Comparison of ENCODE assay signal across 8 cellular contexts in the genomic region with DNA sequence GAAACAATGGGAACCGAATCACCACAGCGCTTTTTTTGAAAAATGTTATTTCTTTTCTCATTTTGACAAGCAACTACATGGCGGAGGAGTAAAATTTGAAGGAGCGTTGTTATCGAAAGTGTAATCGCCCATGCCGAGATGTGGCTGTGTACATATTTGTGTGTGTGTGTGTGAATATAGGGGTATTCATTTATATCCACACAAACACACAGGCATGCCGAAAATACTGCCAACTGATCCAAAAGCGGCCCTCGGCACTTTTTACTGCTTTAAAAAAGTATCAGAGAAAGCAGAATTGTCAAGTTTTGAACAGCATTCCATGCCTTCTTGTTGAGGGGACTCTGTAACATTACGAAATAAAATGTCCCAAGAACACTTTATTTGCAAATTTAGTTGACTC.
DNase-seq lines count a peak whose midpoint lies in the region; ATAC-seq, FAIRE-seq and TF ChIP-seq lines count a peak whose summit lies in the region.

No MANE protein-coding gene starts in this region.

- no peak for FAIRE-seq in H54 (lab: Jason Lieb, UNC)

- 0 out of 2 replicates have a peak overlapping the region, but pooled peaks have one; percentile 51 for H3K27ac ChIP-seq in HUES6 (ENCODE audit: low read depth, low read length)
- peak overlapping the region; percentile 75 for H3K27ac ChIP-seq in cingulate gyrus (ENCODE audit: low read depth, low read length)
- peak overlapping the region; percentile 97 for H3K27ac ChIP-seq in muscle layer of duodenum (ENCODE audit: low read length)

- in situ Hi-C loops in ACHN (cut with HindIII; ENCODE audit: low pct_ligation_motif_present, low pct_unique_long_range_greater_than_20kb, low sequenced_read_pairs): no loop called here

- peak; percentile 28 for DNase-seq in ACHN
- DNase-seq in H54 (ENCODE audit: insufficient read length, low spot score): no peak
- no peak for DNase-seq in NCI-H446 (lab: John Stamatoyannopoulos, UW)
- no peak for DNase-seq in D341Med (ENCODE audit: low spot score)

- TF ChIP-seq POLR2A in H54 (IDR thresholded peaks at IDR 0.05; ENCODE audit: low read depth, low read length): no peak

- no peaks in the 10 kb centered on the region for H3K27me3 ChIP-seq in HUES6 (ENCODE audit: control insufficient read depth, insufficient read depth, low read length)
- no peaks in the 10 kb centered on the region for H3K27me3 ChIP-seq in muscle layer of duodenum (ENCODE audit: low read depth, low read length)

- H3K36me3 ChIP-seq in HUES6 (ENCODE audit: control insufficient read depth, insufficient read depth, low read length) (peaks cover 3% of the 10 kb centered on the region; the same call in 1 of the 2 replicates), muscle layer of duodenum (ENCODE audit: control insufficient read depth in 1 of 2, insufficient read depth in 2 of 2, low read length in 2 of 2) (no peaks in the 10 kb centered on the region)

- H3K9ac ChIP-seq in HUES6 (ENCODE audit: low read length): peak overlapping the region; percentile 61

- H3K4me1 ChIP-seq in HUES6 (ENCODE audit: control insufficient read depth, insufficient read depth, low read length) (peaks cover 41% of the 10 kb centered on the region), muscle layer of duodenum (ENCODE audit: control insufficient read depth in 1 of 2, insufficient read depth in 2 of 2, low read length in 2 of 2) (no peaks in the 10 kb centered on the region)

- no peaks in the 10 kb centered on the region for H3K9me3 ChIP-seq in HUES6 (ENCODE audit: control insufficient read depth, insufficient read depth, low read depth, low read length)
- no peaks in the 10 kb centered on the region for H3K9me3 ChIP-seq in muscle layer of duodenum (ENCODE audit: control insufficient read depth in 1 of 2, low read length in 2 of 2)

- H3K4me3 ChIP-seq in HUES6 (ENCODE audit: low read depth, low read length) (peak overlapping the region; percentile 95), muscle layer of duodenum (ENCODE audit: low read depth in 1 of 2, low read length in 2 of 2) (peak overlapping the region; percentile 71 to 93)

- no peak for ATAC-seq in HG03571 (IDR thresholded peaks at IDR 0.05; ENCODE audit: unreplicated experiment)
